In genomic region chr2:171553858-171554257, GRCh38 we compare ENCODE assay signal across 11 cellular contexts. TPM values are rescaled to one million over a fixed set of nuclear protein-coding genes. Genes with fewer than 3 reads are reported as not detected.
A peak's percentile ranks its signal among the peaks of the same experiment; 100 is the strongest.
DNase-seq lines count a peak whose midpoint lies in the region; ATAC-seq and TF ChIP-seq lines count a peak whose summit lies in the region.
"Had no signal": no experiment of that assay in that cellular context is flagged by ENCODE, and none has a peak within 500 bp of the region (broad histone marks: within the 10 kb centered on the region; RNA-seq: fewer than 3 reads in every experiment).

No MANE protein-coding gene starts in this region.

- intact Hi-C loops in mammary epithelial cell (cut with micrococcal nuclease) = loop anchor here (1.0 to 5.0 kb wide), 2 partner anchors 30 to 122 kb away; partner anchors contain the start of genes DCAF17 and METTL8
- intact Hi-C loops in breast epithelium (cut with DNase I; ENCODE audit: low total_unique reads) = no loop called here
- intact Hi-C loops in OCI-LY7 (cut with micrococcal nuclease; ENCODE audit: unreplicated experiment) = no loop called here

- TF ChIP-seq POLR2A in breast epithelium (IDR thresholded peaks at IDR 0.05) = no peak

- H3K27ac ChIP-seq in mammary epithelial cell (ENCODE audit: insufficient read depth, low read depth, low read length) (no peak overlapping the region), breast epithelium (no peak overlapping the region), OCI-LY7 (ENCODE audit: low read depth, low read length, poor library complexity, severe bottlenecking) (no peak overlapping the region)
- H3K27ac ChIP-seq: parathyroid adenoma had no signal

- H3K9ac ChIP-seq in mammary epithelial cell (ENCODE audit: insufficient read depth, low read length) = no peak overlapping the region
- H3K9ac ChIP-seq: parathyroid adenoma had no signal

- in situ Hi-C loops in mammary epithelial cell (cut with MboI; ENCODE audit: low sequenced_read_pairs in 2 of 2) = no loop called here

- POLR2A ChIA-PET in OCI-LY7 (lab: Charles Lee) = no interaction called here

- H3K4me3 ChIP-seq in mammary epithelial cell (replicated peaks in 1 of 3; ENCODE audit: insufficient read depth in 1 of 3, low read depth in 2 of 3, low read length in 3 of 3) (no peak overlapping the region), breast epithelium (peak overlapping the region in 1 of 3 donors; percentile 38), OCI-LY7 (ENCODE audit: low read depth, low read length, poor library complexity, severe bottlenecking) (no peak overlapping the region), fibroblast of mammary gland (ENCODE audit: control insufficient read depth, low read depth, low read length) (no peak overlapping the region)

- DNase-seq in mammary epithelial cell = no peak
- no peak for DNase-seq in breast epithelium (ENCODE audit: low spot score in 2 of 2)
- DNase-seq in OCI-LY7 (ENCODE audit: low spot score) = peak; percentile 5
- DNase-seq in fibroblast of mammary gland (ENCODE audit: low read depth) = peak; percentile 35
- DNase-seq in iPS-NIHi11 (ENCODE audit: low spot score) = no peak
- DNase-seq: activated CD4-positive, alpha-beta T cell treated with anti-CD3 and anti-CD28 coated beads, Interleukin-2, amount 10 ng/mL, durations not matched to agents 24 days and 14 days; KBM-7 had no signal

- no peaks in the 10 kb centered on the region for H3K9me2 ChIP-seq in OCI-LY7 (ENCODE audit: insufficient read depth, low read length)

- H3K9me3 ChIP-seq in mammary epithelial cell (replicated peaks; ENCODE audit: insufficient read depth, low read length) = no peaks in the 10 kb centered on the region
- no peaks in the 10 kb centered on the region for H3K9me3 ChIP-seq in breast epithelium
- no peaks in the 10 kb centered on the region for H3K9me3 ChIP-seq in OCI-LY7 (ENCODE audit: low read length)

- ATAC-seq in GM19452 (IDR thresholded peaks at IDR 0.05; ENCODE audit: unreplicated experiment) (no peak), GM21737 (IDR thresholded peaks at IDR 0.05; ENCODE audit: unreplicated experiment) (no peak), GM19467 (IDR thresholded peaks at IDR 0.05; ENCODE audit: unreplicated experiment) (no peak)

- no peak overlapping the region for H2AFZ ChIP-seq in mammary epithelial cell (ENCODE audit: low read depth, low read length)
- 0 out of 2 replicates have a peak overlapping the region, but pooled peaks have one; percentile 15 for H2AFZ ChIP-seq in OCI-LY7 (ENCODE audit: low read length)
- H2AFZ ChIP-seq: parathyroid adenoma had no signal

- 96% methylated on average over 8 of the region's 8 CpGs for WGBS in mammary epithelial cell (ENCODE audit: low coverage, missing lambda C conversion rate)

- no peak for TF ChIP-seq CTCF in mammary epithelial cell (conservative IDR thresholded peaks at IDR 0.05 in 1 of 2, IDR thresholded peaks at IDR 0.05 in 1 of 2; ENCODE audit: extremely low read depth in 1 of 2, insufficient read depth in 1 of 2, low read depth in 1 of 2, low read length in 2 of 2)
- TF ChIP-seq CTCF in breast epithelium (IDR thresholded peaks at IDR 0.05) = no peak
- no peak for TF ChIP-seq CTCF in OCI-LY7 (conservative IDR thresholded peaks at IDR 0.05; ENCODE audit: low read length)
- TF ChIP-seq CTCF in fibroblast of mammary gland (conservative IDR thresholded peaks at IDR 0.05; ENCODE audit: control insufficient read depth, insufficient read depth, low read depth, low read length) = no peak

- H3K27me3 ChIP-seq in mammary epithelial cell (ENCODE audit: insufficient read depth, low read length) = no peaks in the 10 kb centered on the region
- H3K27me3 ChIP-seq in breast epithelium = no peaks in the 10 kb centered on the region

- CTCF ChIA-PET in mammary epithelial cell (lab: Charles Lee; ENCODE audit: low non-redundant PET) (no interaction called here), OCI-LY7 (lab: Charles Lee; ENCODE audit: unreplicated experiment) (no interaction called here)

- BruUV-seq in mammary epithelial cell (replicated peaks; lab: Mats Ljungman, UMichigan) (no TSS peak), OCI-LY7 (replicated peaks; lab: Mats Ljungman, UMichigan) (no TSS peak)

- H3K36me3 ChIP-seq in mammary epithelial cell (ENCODE audit: insufficient read depth, low read length) (no peaks in the 10 kb centered on the region), breast epithelium (no peaks in the 10 kb centered on the region), OCI-LY7 (ENCODE audit: insufficient read depth, low read length) (no peaks in the 10 kb centered on the region)

- no peaks in the 10 kb centered on the region for H4K20me1 ChIP-seq in mammary epithelial cell (ENCODE audit: insufficient read depth, low read length)
- no peaks in the 10 kb centered on the region for H4K20me1 ChIP-seq in OCI-LY7 (ENCODE audit: insufficient read depth, low read length)

- H3K4me1 ChIP-seq in mammary epithelial cell (ENCODE audit: insufficient read depth, low read length) (peaks cover 7% of the 10 kb centered on the region), breast epithelium (no peaks in the 10 kb centered on the region), OCI-LY7 (ENCODE audit: insufficient read depth, low read length, poor library complexity, severe bottlenecking) (no peaks in the 10 kb centered on the region)
- H3K4me1 ChIP-seq: parathyroid adenoma had no signal

- dilution Hi-C loops in mammary epithelial cell (cut with HindIII; ENCODE audit: low sequenced_read_pairs) = no loop called here

- H3K4me2 ChIP-seq in mammary epithelial cell (ENCODE audit: insufficient read depth, low read depth, low read length) = peak overlapping the region; percentile 72
- H3K4me2 ChIP-seq in OCI-LY7 (ENCODE audit: low read length) = peak overlapping the region; percentile 17; the same call in 1 of the 2 replicates

- H3K79me2 ChIP-seq in mammary epithelial cell (ENCODE audit: insufficient read depth, low read length) = no peaks in the 10 kb centered on the region
- H3K79me2 ChIP-seq in OCI-LY7 (ENCODE audit: insufficient read depth, low read depth, low read length) = no peaks in the 10 kb centered on the region
- H3K79me2 ChIP-seq: parathyroid adenoma had no signal

RNA-seq across cellular contexts. Expression of gene CYBRD1, which starts 31.6 kb away (rescaled TPM):
- total RNA-seq in mammary epithelial cell (10 to 100 TPM; 25.6 to 62.8 TPM), breast epithelium (100 to 1,000 TPM; 396 to 761 (median 409) TPM), OCI-LY7 (2022) (not detected in 2 replicates)
- 12.7 TPM for polyA plus RNA-seq in mammary epithelial cell
- 65.6 TPM for polyA minus RNA-seq in mammary epithelial cell
- not detected in 2 replicates for total RNA-seq in OCI-LY7 (2014; rRNA removed; shearing (Covaris generic))

Comparison
In these comparisons a context has a peak if more than half of its experiments do, and no peak if none do; other contexts are left out.
1. DNase-seq: peak in OCI-LY7 (single experiment) and fibroblast of mammary gland (single experiment); none in mammary epithelial cell (single experiment), breast epithelium (0 of 2) and iPS-NIHi11 (single experiment).
2. RNA of gene CYBRD1, which starts 31.6 kb away (total RNA-seq): 396 to 761 TPM in breast epithelium and 25.6 to 62.8 TPM in mammary epithelial cell; not detected in OCI-LY7; every median in the first group is over 10 times any median in the second.